ENCODE assay signal across 1 cellular context in the genomic region with DNA sequence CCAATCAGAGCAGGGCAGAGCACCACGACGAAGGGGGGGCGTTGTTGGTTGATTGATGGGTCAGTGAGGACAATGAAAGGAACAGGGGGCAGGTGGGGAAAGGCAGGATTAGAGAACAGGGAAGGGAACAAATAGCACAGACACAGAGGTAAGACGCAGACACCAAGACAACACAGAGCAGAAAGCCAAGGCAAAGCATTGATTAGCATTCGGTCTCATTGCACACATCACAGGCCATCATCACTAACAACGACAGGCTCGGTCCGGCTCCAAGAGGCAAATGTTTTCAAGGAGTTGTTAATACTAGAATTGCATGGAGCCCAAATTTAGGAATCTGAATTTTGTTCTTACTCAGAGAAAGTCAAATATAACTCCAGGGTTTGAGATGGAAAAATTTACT.
TF ChIP-seq lines count a peak whose summit lies in the region.

No MANE protein-coding gene starts in this region.

TF ChIP-seq in WTC11, 78 proteins besides CTCF, POLR2A, EP300 and RAD21 (continued from another document):
- TF ChIP-seq, protein P1, sequence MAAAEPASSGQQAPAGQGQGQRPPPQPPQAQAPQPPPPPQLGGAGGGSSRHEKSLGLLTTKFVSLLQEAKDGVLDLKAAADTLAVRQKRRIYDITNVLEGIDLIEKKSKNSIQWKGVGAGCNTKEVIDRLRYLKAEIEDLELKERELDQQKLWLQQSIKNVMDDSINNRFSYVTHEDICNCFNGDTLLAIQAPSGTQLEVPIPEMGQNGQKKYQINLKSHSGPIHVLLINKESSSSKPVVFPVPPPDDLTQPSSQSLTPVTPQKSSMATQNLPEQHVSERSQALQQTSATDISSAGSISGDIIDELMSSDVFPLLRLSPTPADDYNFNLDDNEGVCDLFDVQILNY (CRISPR knock-in tag; IDR thresholded peaks at IDR 0.05): no peak
- TF ChIP-seq, protein P2, sequence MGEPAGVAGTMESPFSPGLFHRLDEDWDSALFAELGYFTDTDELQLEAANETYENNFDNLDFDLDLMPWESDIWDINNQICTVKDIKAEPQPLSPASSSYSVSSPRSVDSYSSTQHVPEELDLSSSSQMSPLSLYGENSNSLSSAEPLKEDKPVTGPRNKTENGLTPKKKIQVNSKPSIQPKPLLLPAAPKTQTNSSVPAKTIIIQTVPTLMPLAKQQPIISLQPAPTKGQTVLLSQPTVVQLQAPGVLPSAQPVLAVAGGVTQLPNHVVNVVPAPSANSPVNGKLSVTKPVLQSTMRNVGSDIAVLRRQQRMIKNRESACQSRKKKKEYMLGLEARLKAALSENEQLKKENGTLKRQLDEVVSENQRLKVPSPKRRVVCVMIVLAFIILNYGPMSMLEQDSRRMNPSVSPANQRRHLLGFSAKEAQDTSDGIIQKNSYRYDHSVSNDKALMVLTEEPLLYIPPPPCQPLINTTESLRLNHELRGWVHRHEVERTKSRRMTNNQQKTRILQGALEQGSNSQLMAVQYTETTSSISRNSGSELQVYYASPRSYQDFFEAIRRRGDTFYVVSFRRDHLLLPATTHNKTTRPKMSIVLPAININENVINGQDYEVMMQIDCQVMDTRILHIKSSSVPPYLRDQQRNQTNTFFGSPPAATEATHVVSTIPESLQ (CRISPR knock-in tag; IDR thresholded peaks at IDR 0.05): no peak
- TF ChIP-seq MXD4 (CRISPR knock-in tag; IDR thresholded peaks at IDR 0.05; ENCODE audit: borderline replicate concordance): no peak
